Comparison of ENCODE assay signal across 5 cellular contexts in genomic region chr16:14820053-14820609, GRCh38. TPM values are rescaled to one million over a fixed set of nuclear protein-coding genes. Genes with fewer than 3 reads are reported as not detected.
DNase-seq lines count a peak whose midpoint lies in the region; ATAC-seq and TF ChIP-seq lines count a peak whose summit lies in the region.
"Not testable (repeated sequence)": the region's sequence is repeated elsewhere in the genome, so short reads cannot be mapped to it uniquely, and the experiment has no call there.

No MANE protein-coding gene starts in this region.

- not testable (repeated sequence) for TF ChIP-seq CTCF in left lung (IDR thresholded peaks at IDR 0.05); upper lobe of right lung (IDR thresholded peaks at IDR 0.05)

- H3K4me3 ChIP-seq in left lung, upper lobe of right lung: not testable (repeated sequence)

- peak; percentile 16 for DNase-seq in DMS53 (lab: John Stamatoyannopoulos, UW)
- DNase-seq in NCI-H2029 (lab: John Stamatoyannopoulos, UW), result peak; percentile 21
- DNase-seq in NCI-H2107 (lab: John Stamatoyannopoulos, UW), result peak; percentile 1
- DNase-seq in left lung, upper lobe of right lung: not testable (repeated sequence)

- H3K27ac ChIP-seq in left lung, upper lobe of right lung: not testable (repeated sequence)

- H3K9me3 ChIP-seq in left lung, upper lobe of right lung: not testable (repeated sequence)

- ATAC-seq in left lung (peak; percentile 70), upper lobe of right lung (peak; percentile 56)

- not testable (repeated sequence) for H3K36me3 ChIP-seq in left lung, upper lobe of right lung

- intact Hi-C loops in left lung (cut with DNase I); upper lobe of right lung (cut with DNase I): not testable (repeated sequence)

- H3K27me3 ChIP-seq in left lung, upper lobe of right lung: not testable (repeated sequence)

- not testable (repeated sequence) for H3K4me1 ChIP-seq in left lung, upper lobe of right lung

RNA-seq across cellular contexts. Expression of gene NOMO1, which starts 13.4 kb away (rescaled TPM):
- total RNA-seq in left lung (10 to 100 TPM; 88.6 to 96.5 TPM), upper lobe of right lung (70.7 TPM)
